ENCODE assay signal across 8 cellular contexts in the genomic region with DNA sequence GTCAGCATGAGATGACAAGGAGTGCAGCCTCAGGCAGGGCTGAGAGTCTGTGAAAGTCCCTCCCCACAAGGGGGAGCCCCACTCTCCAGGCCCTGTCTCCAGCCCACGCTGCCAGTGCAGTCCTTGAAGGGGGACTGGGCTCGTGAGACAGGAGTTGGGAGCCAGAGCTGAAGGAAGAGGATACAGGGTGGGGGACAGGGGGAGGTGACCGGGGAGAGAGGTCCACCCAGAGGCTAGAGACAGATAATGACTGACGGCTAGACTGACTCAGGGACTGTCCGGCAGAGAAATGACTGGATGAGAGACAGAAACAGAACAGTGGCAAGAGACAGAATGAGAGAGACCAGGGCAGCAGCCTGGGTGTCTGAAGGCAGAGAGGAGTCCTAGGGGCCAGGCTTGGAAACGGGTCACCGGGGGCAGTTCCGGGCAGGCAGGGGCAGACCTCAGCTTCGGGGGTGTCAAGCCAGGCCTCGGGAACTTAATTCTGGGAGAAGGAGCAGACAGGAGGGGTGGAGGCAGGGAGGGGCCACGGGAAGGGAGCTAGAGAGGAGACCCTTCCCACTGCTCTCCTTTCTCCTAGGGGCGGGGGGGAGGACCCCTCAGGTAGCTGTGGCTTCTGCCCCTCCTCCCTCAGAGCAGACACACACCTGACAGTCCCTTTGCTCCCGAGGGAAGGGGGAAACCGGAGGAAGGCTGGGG. TPM values are rescaled to one million over a fixed set of nuclear protein-coding genes. Genes with fewer than 3 reads are reported as not detected.
A peak's percentile ranks its signal among the peaks of the same experiment; 100 is the strongest.
DNase-seq lines count a peak whose midpoint lies in the region; ATAC-seq, FAIRE-seq and TF ChIP-seq lines count a peak whose summit lies in the region.

No MANE protein-coding gene starts in this region.

- peak; percentile 37; the same call in 1 of the 2 replicates for TF ChIP-seq RAD21 in GM12878 (IDR thresholded peaks at IDR 0.05; ENCODE audit: insufficient read depth, low read depth, low read length)

- peak; percentile 98 for FAIRE-seq in GM12878 (lab: Jason Lieb, UNC)

- RAD21 ChIA-PET in GM12878 (lab: Charles Lee; ENCODE audit: unreplicated experiment) = interaction anchor here (1.0 to 10.8 kb wide), 8 partner anchors 39 to 491 kb away, joined by 3 to 224 read pairs (median 8); partner anchors contain the start of genes ACIN1, AJUBA and C14orf119

- peaks cover 24% of the 10 kb centered on the region for H3K4me1 ChIP-seq in SJSA1 (replicated peaks)
- H3K4me1 ChIP-seq in GM12878 (ENCODE audit: control insufficient read depth, insufficient read depth, low read length) = peaks cover 12% of the 10 kb centered on the region

- 1% methylated on average over 14 of the region's 14 CpGs for WGBS in GM12878 (ENCODE audit: insufficient coverage, insufficient replicate concordance, low lambda C conversion rate, missing lambda C conversion rate)

- peak; percentile 81 for TF ChIP-seq CTCF in GM10248 (IDR thresholded peaks at IDR 0.05; ENCODE audit: control extremely low read depth, extremely low read depth, low read depth, missing control alignments)
- peak; percentile 57 to 83 (median 69) for TF ChIP-seq CTCF in GM12878 (IDR thresholded peaks at IDR 0.05 in 2 of 3, conservative IDR thresholded peaks at IDR 0.05 in 1 of 3; ENCODE audit: control insufficient read depth in 2 of 3, extremely low read depth in 1 of 3, insufficient read depth in 1 of 3, low read depth in 3 of 3, low read length in 3 of 3)

- TF ChIP-seq POLR2A in GM12878 (IDR thresholded peaks at IDR 0.05; ENCODE audit: low read depth, low read length) = no peak

- ATAC-seq in HG02642 (IDR thresholded peaks at IDR 0.05; ENCODE audit: poor library complexity, unreplicated experiment) (peak; percentile 63), GM12878 (peak; percentile 86), GM21360 (IDR thresholded peaks at IDR 0.05; ENCODE audit: unreplicated experiment) (no peak)

- CTCF ChIA-PET in GM10248 (lab: Yijun Ruan, JAX) = interaction anchor here (0.6 to 24.2 kb wide), 20 partner anchors 11 to 127 kb away, joined by 3 to 834 read pairs (median 4); partner anchors contain the start of genes ACIN1, AJUBA, C14orf119 and PRMT5
- CTCF ChIA-PET in GM12878 (lab: Yijun Ruan, JAX) = interaction anchor here (0.7 to 18.3 kb wide), 17 partner anchors 12 to 523 kb away, joined by 3 to 853 read pairs (median 4); partner anchors contain the start of genes ACIN1, AJUBA, C14orf119 and HAUS4

- H3K9me3 ChIP-seq in SJSA1 (replicated peaks) (no peaks in the 10 kb centered on the region), GM12878 (replicated peaks; ENCODE audit: control insufficient read depth, insufficient read depth, low read length) (no peaks in the 10 kb centered on the region)

- POLR2A ChIA-PET in GM10248 (lab: Yijun Ruan, JAX) (interaction anchor here (1.6 kb wide), 1 partner anchor 70 kb away, joined by 3 read pairs; no protein-coding TSS in a partner anchor), GM12878 (lab: Charles Lee) (interaction anchor here (0.6 to 1.4 kb wide), 4 partner anchors 61 to 98 kb away, joined by 3 to 9 read pairs (median 4); no protein-coding TSS in a partner anchor)

- H3K27me3 ChIP-seq in SJSA1 (replicated peaks) (no peaks in the 10 kb centered on the region), GM12878 (replicated peaks in 1 of 2; ENCODE audit: control insufficient read depth in 2 of 2, insufficient read depth in 2 of 2, low read length in 1 of 2) (no peaks in the 10 kb centered on the region)

- H3K27me3 Mint-ChIP-seq in immature natural killer cell (ENCODE audit: low read depth in 3 of 3) = peaks cover 0 to 5% (median 2%) of the 10 kb centered on the region in 3 donors

- H3K27ac ChIP-seq in SJSA1 = no peak overlapping the region
- no peak overlapping the region for H3K27ac ChIP-seq in GM12878 (ENCODE audit: control insufficient read depth, insufficient read depth)

- no peaks in the 10 kb centered on the region for H3K79me2 ChIP-seq in GM12878 (ENCODE audit: control insufficient read depth, insufficient read depth, low read length)

- peak overlapping the region; percentile 100 for H3K4me2 ChIP-seq in GM12878 (ENCODE audit: control insufficient read depth, insufficient read depth)

- in situ Hi-C loops in GM12878 (cut with MboI) = no loop called here

- H3K4me3 ChIP-seq in SJSA1 (peak overlapping the region; percentile 61), GM12878 (no peak overlapping the region)

- peak overlapping the region; percentile 76 for H2AFZ ChIP-seq in GM12878 (ENCODE audit: control insufficient read depth, low read depth, low read length)

- no peaks in the 10 kb centered on the region for H4K20me1 ChIP-seq in GM12878 (ENCODE audit: control insufficient read depth, insufficient read depth)

- DNase-seq in GM10248 (ENCODE audit: extremely low spot score) (peak; percentile 90), SJSA1 (ENCODE audit: low read depth in 1 of 2, low spot score in 2 of 2) (peak; percentile 79 to 81), GM12878 (ENCODE audit: low read depth, low spot score) (no peak), immature natural killer cell (peak; percentile 64 to 65 (median 64)), midbrain (lab: John Stamatoyannopoulos, UW) (no peak)
- peak; percentile 18 to 53 for DNase-seq in stimulated activated CD4-positive, alpha-beta T cell treated with anti-CD3 and anti-CD28 coated beads, Interleukin-1b, Interleukin-23, amount 100 ng/mL, for 1 hour (ENCODE audit: low read depth in 2 of 2)

- H3K36me3 ChIP-seq in SJSA1 = peaks cover 34% of the 10 kb centered on the region
- H3K36me3 ChIP-seq in GM12878 (ENCODE audit: control insufficient read depth in 2 of 2, insufficient read depth in 2 of 2, low read length in 1 of 2) = peaks cover 12 to 15% of the 10 kb centered on the region in 2 experiments

- peak overlapping the region; percentile 78 to 91 (median 88) for H3K4me3 Mint-ChIP-seq in immature natural killer cell

- H3K9me3 Mint-ChIP-seq in immature natural killer cell = peaks cover 0 to 1% (median 0%) of the 10 kb centered on the region in 6 donors

- no peak for TF ChIP-seq EP300 in GM12878 (IDR thresholded peaks at IDR 0.05; ENCODE audit: borderline replicate concordance in 1 of 2, control insufficient read depth in 1 of 2, low read depth in 2 of 2, low read length in 2 of 2)

- SMC1A ChIA-PET in GM12878 (lab: Charles Lee; ENCODE audit: uncharacterized antibody, unreplicated experiment) = interaction anchor here (0.5 to 8.7 kb wide), 10 partner anchors 12 to 360 kb away, joined by 3 to 156 read pairs (median 4); partner anchors contain the start of gene PRMT5

- peaks cover 18 to 19% of the 10 kb centered on the region in 2 donors for H3K4me1 Mint-ChIP-seq in immature natural killer cell

- peaks cover 0 to 5% (median 3%) of the 10 kb centered on the region in 3 donors for H3K36me3 Mint-ChIP-seq in immature natural killer cell

- H3K27ac Mint-ChIP-seq in immature natural killer cell = peak overlapping the region in 4 of 6 donors; percentile 53 to 83 (median 74)

- H3K9ac ChIP-seq in GM12878 (ENCODE audit: control insufficient read depth, insufficient read depth, low read length) = no peak overlapping the region

- BruUV-seq in GM12878 (replicated peaks; lab: Mats Ljungman, UMichigan) = no TSS peak

- intact Hi-C loops in GM12878 (cut with micrococcal nuclease; ENCODE audit: unreplicated experiment) = loop anchor here (2.0 to 5.0 kb wide), 3 partner anchors 84 to 484 kb away; partner anchors contain the start of gene PRMT5

RNA-seq across cellular contexts. Expression of gene CDH24, which starts 0.9 kb away (rescaled TPM):
- 4.8 and 9.1 TPM in 2 replicates for total RNA-seq in SJSA1 (2014; rRNA removed; shearing (Covaris generic))
- 5.5 and 5.8 TPM in 2 replicates for total RNA-seq in GM12878 (2013; cell fraction: nucleolus; rRNA removed)
- total RNA-seq in GM12878 (2014; rRNA removed) (0.45 and 0.49 TPM in 2 replicates), GM12878 (2014; rRNA removed; fragmentation: Illumina TruSeq; extraction: Trizol) (0.23 and 0.36 TPM in 2 replicates), GM12878 (2021) (0.90 and 1.1 TPM in 2 replicates)
- 0.56 TPM for polyA plus RNA-seq in GM12878 (2011; ENCODE audit: low read depth)
- polyA plus RNA-seq in GM12878 (2011; rRNA removed) (0.65 and 1.4 TPM in 2 replicates), GM12878 (2014; fragmentation: Illumina TruSeq; extraction: Trizol) (0.46 and 0.67 TPM in 2 replicates), GM12878 (2014; fragmentation: Nextera tagmentation; extraction: Ambion mirVana) (not detected), GM12878 (2014; rRNA removed) (1.2 and 1.5 TPM in 2 replicates), GM12878 (2016; fragmentation: Nextera tagmentation; extraction: Ambion mirVana) (under 1 TPM; 0.10 to 0.37 TPM), immature natural killer cell (1 to 10 TPM in 1 of 3 donors, under 1 TPM in 2; 0.64 to 1.2 (median 0.78) TPM)
- 1.2 and 2.1 TPM in 2 replicates for polyA plus RNA-seq in GM12878 (2011; cell fraction: cytosol; rRNA removed)
- polyA plus RNA-seq in GM12878 (2011; cell fraction: nucleus; rRNA removed) = 18.1 and 19.5 TPM in 2 replicates
- 0.96 and 0.97 TPM in 2 replicates for polyA plus RNA-seq in GM12878 (2012)
- polyA minus RNA-seq in GM12878 (2011; rRNA and poly(A)+ RNA removed) = 1.1 and 1.3 TPM in 2 replicates
- polyA minus RNA-seq in GM12878 (2011; cell fraction: cytosol; rRNA and poly(A)+ RNA removed) = 0.67 TPM in 1 of 2 replicates, not detected in the other
- 1.3 and 1.6 TPM in 2 replicates for polyA minus RNA-seq in GM12878 (2011; cell fraction: nucleus; rRNA and poly(A)+ RNA removed)

RNA-seq across cellular contexts. Expression of gene PSMB11, which starts 14.4 kb away (rescaled TPM):
- not detected in 2 replicates for total RNA-seq in SJSA1 (2014; rRNA removed; shearing (Covaris generic))
- not detected in 2 replicates for total RNA-seq in GM12878 (2013; cell fraction: nucleolus; rRNA removed)
- total RNA-seq in GM12878 (2014; rRNA removed) (not detected in 2 replicates), GM12878 (2014; rRNA removed; fragmentation: Illumina TruSeq; extraction: Trizol) (not detected in 2 replicates), GM12878 (2021) (not detected in 2 replicates)
- not detected for polyA plus RNA-seq in GM12878 (2011; ENCODE audit: low read depth)
- polyA plus RNA-seq in GM12878 (2011; rRNA removed) (not detected in 2 replicates), GM12878 (2014; fragmentation: Illumina TruSeq; extraction: Trizol) (not detected in 2 replicates), GM12878 (2014; fragmentation: Nextera tagmentation; extraction: Ambion mirVana) (not detected), GM12878 (2014; rRNA removed) (not detected in 2 replicates), GM12878 (2016; fragmentation: Nextera tagmentation; extraction: Ambion mirVana) (not detected), immature natural killer cell (not detected)
- polyA plus RNA-seq in GM12878 (2011; cell fraction: cytosol; rRNA removed) = 0.01 TPM in 1 of 2 replicates, not detected in the other
- polyA plus RNA-seq in GM12878 (2011; cell fraction: nucleus; rRNA removed) = not detected in 2 replicates
- polyA plus RNA-seq in GM12878 (2012) = not detected in 2 replicates
- not detected in 2 replicates for polyA minus RNA-seq in GM12878 (2011; rRNA and poly(A)+ RNA removed)
- polyA minus RNA-seq in GM12878 (2011; cell fraction: cytosol; rRNA and poly(A)+ RNA removed) = not detected in 2 replicates
- not detected in 2 replicates for polyA minus RNA-seq in GM12878 (2011; cell fraction: nucleus; rRNA and poly(A)+ RNA removed)

RNA-seq across cellular contexts. Expression of gene PSMB5, which starts 21.7 kb away (rescaled TPM):
- 226 and 255 TPM in 2 replicates for total RNA-seq in SJSA1 (2014; rRNA removed; shearing (Covaris generic))
- total RNA-seq in GM12878 (2013; cell fraction: nucleolus; rRNA removed) = 19.2 and 22.2 TPM in 2 replicates
- total RNA-seq in GM12878 (2014; rRNA removed) (120 and 142 TPM in 2 replicates), GM12878 (2014; rRNA removed; fragmentation: Illumina TruSeq; extraction: Trizol) (90.6 and 98.9 TPM in 2 replicates), GM12878 (2021) (94.5 and 97.1 TPM in 2 replicates)
- polyA plus RNA-seq in GM12878 (2011; ENCODE audit: low read depth) = 48.1 TPM
- polyA plus RNA-seq in GM12878 (2011; rRNA removed) (107 and 146 TPM in 2 replicates), GM12878 (2014; fragmentation: Illumina TruSeq; extraction: Trizol) (77.7 and 84.5 TPM in 2 replicates), GM12878 (2014; fragmentation: Nextera tagmentation; extraction: Ambion mirVana) (100 to 1,000 TPM; 686 to 802 TPM), GM12878 (2014; rRNA removed) (113 and 125 TPM in 2 replicates), GM12878 (2016; fragmentation: Nextera tagmentation; extraction: Ambion mirVana) (100 to 1,000 TPM; 180 to 205 TPM), immature natural killer cell (10 to 100 TPM; 25.6 to 54.3 (median 39.7) TPM)
- polyA plus RNA-seq in GM12878 (2011; cell fraction: cytosol; rRNA removed) = 192 and 210 TPM in 2 replicates
- polyA plus RNA-seq in GM12878 (2011; cell fraction: nucleus; rRNA removed) = 69.1 and 69.9 TPM in 2 replicates
- 63.4 and 74.5 TPM in 2 replicates for polyA plus RNA-seq in GM12878 (2012)
- polyA minus RNA-seq in GM12878 (2011; rRNA and poly(A)+ RNA removed) = 108 and 155 TPM in 2 replicates
- polyA minus RNA-seq in GM12878 (2011; cell fraction: cytosol; rRNA and poly(A)+ RNA removed) = 31.9 and 46.2 TPM in 2 replicates
- 30.2 and 41.7 TPM in 2 replicates for polyA minus RNA-seq in GM12878 (2011; cell fraction: nucleus; rRNA and poly(A)+ RNA removed)

RNA-seq across cellular contexts. Expression of gene ACIN1, which starts 38.5 kb away (rescaled TPM):
- 34.1 and 68.2 TPM in 2 replicates for total RNA-seq in SJSA1 (2014; rRNA removed; shearing (Covaris generic))
- 261 and 267 TPM in 2 replicates for total RNA-seq in GM12878 (2013; cell fraction: nucleolus; rRNA removed)
- total RNA-seq in GM12878 (2014; rRNA removed) (96.2 and 100 TPM in 2 replicates), GM12878 (2014; rRNA removed; fragmentation: Illumina TruSeq; extraction: Trizol) (86.1 and 86.4 TPM in 2 replicates), GM12878 (2021) (124 and 130 TPM in 2 replicates)
- 61.6 TPM for polyA plus RNA-seq in GM12878 (2011; ENCODE audit: low read depth)
- polyA plus RNA-seq in GM12878 (2011; rRNA removed) (87.5 and 112 TPM in 2 replicates), GM12878 (2014; fragmentation: Illumina TruSeq; extraction: Trizol) (148 and 150 TPM in 2 replicates), GM12878 (2014; fragmentation: Nextera tagmentation; extraction: Ambion mirVana) (1 to 10 TPM; 4.3 to 9.9 TPM), GM12878 (2014; rRNA removed) (117 and 126 TPM in 2 replicates), GM12878 (2016; fragmentation: Nextera tagmentation; extraction: Ambion mirVana) (10 to 100 TPM; 42.3 to 44.1 TPM), immature natural killer cell (10 to 100 TPM in 1 of 3 donors, 1 to 10 TPM in 1, under 1 TPM in 1; 0.40 to 15.0 (median 4.5) TPM)
- polyA plus RNA-seq in GM12878 (2011; cell fraction: cytosol; rRNA removed) = 55.6 and 62.4 TPM in 2 replicates
- polyA plus RNA-seq in GM12878 (2011; cell fraction: nucleus; rRNA removed) = 705 and 814 TPM in 2 replicates
- 80.4 and 97.4 TPM in 2 replicates for polyA plus RNA-seq in GM12878 (2012)
- polyA minus RNA-seq in GM12878 (2011; rRNA and poly(A)+ RNA removed) = 92.8 and 105 TPM in 2 replicates
- 29.7 and 32.2 TPM in 2 replicates for polyA minus RNA-seq in GM12878 (2011; cell fraction: cytosol; rRNA and poly(A)+ RNA removed)
- 166 and 248 TPM in 2 replicates for polyA minus RNA-seq in GM12878 (2011; cell fraction: nucleus; rRNA and poly(A)+ RNA removed)

RNA-seq across cellular contexts. Expression of gene C14orf119, which starts 38.9 kb away (rescaled TPM):
- 33.1 and 37.9 TPM in 2 replicates for total RNA-seq in SJSA1 (2014; rRNA removed; shearing (Covaris generic))
- 11.1 and 15.9 TPM in 2 replicates for total RNA-seq in GM12878 (2013; cell fraction: nucleolus; rRNA removed)
- total RNA-seq in GM12878 (2014; rRNA removed) (38.8 and 43.7 TPM in 2 replicates), GM12878 (2014; rRNA removed; fragmentation: Illumina TruSeq; extraction: Trizol) (36.8 and 40.8 TPM in 2 replicates), GM12878 (2021) (35.9 and 40.4 TPM in 2 replicates)
- 26.0 TPM for polyA plus RNA-seq in GM12878 (2011; ENCODE audit: low read depth)
- polyA plus RNA-seq in GM12878 (2011; rRNA removed) (44.4 and 65.1 TPM in 2 replicates), GM12878 (2014; fragmentation: Illumina TruSeq; extraction: Trizol) (32.3 and 44.9 TPM in 2 replicates), GM12878 (2014; fragmentation: Nextera tagmentation; extraction: Ambion mirVana) (100 to 1,000 TPM; 166 to 228 TPM), GM12878 (2014; rRNA removed) (50.1 and 50.7 TPM in 2 replicates), GM12878 (2016; fragmentation: Nextera tagmentation; extraction: Ambion mirVana) (100 to 1,000 TPM; 104 to 120 TPM), immature natural killer cell (100 to 1,000 TPM in 2 of 3 donors, 10 to 100 TPM in 1; 85.2 to 184 (median 135) TPM)
- 58.8 and 73.6 TPM in 2 replicates for polyA plus RNA-seq in GM12878 (2011; cell fraction: cytosol; rRNA removed)
- 33.9 and 45.7 TPM in 2 replicates for polyA plus RNA-seq in GM12878 (2011; cell fraction: nucleus; rRNA removed)
- polyA plus RNA-seq in GM12878 (2012) = 24.1 and 34.1 TPM in 2 replicates
- polyA minus RNA-seq in GM12878 (2011; rRNA and poly(A)+ RNA removed) = 60.8 and 65.4 TPM in 2 replicates
- polyA minus RNA-seq in GM12878 (2011; cell fraction: cytosol; rRNA and poly(A)+ RNA removed) = 8.8 and 11.4 TPM in 2 replicates
- 11.5 and 13.7 TPM in 2 replicates for polyA minus RNA-seq in GM12878 (2011; cell fraction: nucleus; rRNA and poly(A)+ RNA removed)

Comparison
In these comparisons a context has a peak if more than half of its experiments do, and no peak if none do; other contexts are left out.
1. DNase-seq: peak in GM10248 (single experiment), SJSA1 (2 of 2), immature natural killer cell (3 of 3) and stimulated activated CD4-positive, alpha-beta T cell treated with anti-CD3 and anti-CD28 coated beads, Interleukin-1b, Interleukin-23, amount 100 ng/mL, for 1 hour (2 of 2); none in GM12878 (single experiment) and midbrain (single experiment).